ENCODE assay signal across 8 cellular contexts in genomic region chr9:70413427-70413797, GRCh38. TPM values are rescaled to one million over a fixed set of nuclear protein-coding genes. Genes with fewer than 3 reads are reported as not detected.
DNase-seq lines count a peak whose midpoint lies in the region; ATAC-seq and TF ChIP-seq lines count a peak whose summit lies in the region.

No MANE protein-coding gene starts in this region.

- H3K9me3 ChIP-seq in GM23248 (ENCODE audit: low read depth) = no peaks in the 10 kb centered on the region
- H3K9me3 ChIP-seq in left ventricle myocardium inferior (replicated peaks) = no peaks in the 10 kb centered on the region

- H3K36me3 Mint-ChIP-seq in activated naive CD4-positive, alpha-beta T cell treated with anti-CD3 and anti-CD28 coated beads, Interleukin-2, amount 50 U/mL, for 72 hours = peaks cover 11 to 15% of the 10 kb centered on the region in 2 donors

- H3K27ac ChIP-seq in GM23248 (peak overlapping the region; percentile 100), left ventricle myocardium inferior (replicated peaks) (peak overlapping the region; percentile 100)

- H3K79me2 ChIP-seq in GM23248 (ENCODE audit: insufficient read depth) = peaks cover 45% of the 10 kb centered on the region

- peak overlapping the region; percentile 66; the same call in 1 of the 2 replicates for H2AFZ ChIP-seq in GM23248

- peak overlapping the region; percentile 94 for H3K4me2 ChIP-seq in GM23248 (ENCODE audit: unreplicated experiment)

- no peaks in the 10 kb centered on the region for H3K36me3 ChIP-seq in GM23248 (ENCODE audit: low read depth)
- no peaks in the 10 kb centered on the region for H3K36me3 ChIP-seq in left ventricle myocardium inferior

- peaks cover 44% of the 10 kb centered on the region for H3F3A ChIP-seq in GM23248 (ENCODE audit: insufficient read depth)

- no peaks in the 10 kb centered on the region for H3K9me3 Mint-ChIP-seq in activated naive CD4-positive, alpha-beta T cell treated with anti-CD3 and anti-CD28 coated beads, Interleukin-2, amount 50 U/mL, for 72 hours

- H3K27me3 ChIP-seq in GM23248 (replicated peaks; ENCODE audit: insufficient read depth) (no peaks in the 10 kb centered on the region), left ventricle myocardium inferior (ENCODE audit: low read depth) (no peaks in the 10 kb centered on the region)

- H3K4me1 ChIP-seq in GM23248 (ENCODE audit: insufficient read depth) (peaks cover 31% of the 10 kb centered on the region), left ventricle myocardium inferior (peaks cover 82% of the 10 kb centered on the region)

- no peaks in the 10 kb centered on the region for H3K9me2 ChIP-seq in GM23248 (ENCODE audit: insufficient read depth)

- TF ChIP-seq CTCF in left ventricle myocardium inferior (IDR thresholded peaks at IDR 0.05; ENCODE audit: borderline replicate concordance) = no peak

- H3K27ac Mint-ChIP-seq in activated naive CD4-positive, alpha-beta T cell treated with anti-CD3 and anti-CD28 coated beads, Interleukin-2, amount 50 U/mL, for 72 hours = peak overlapping the region; percentile 99 to 100

- peak; percentile 9 to 46 for ATAC-seq in activated naive CD4-positive, alpha-beta T cell treated with anti-CD3 and anti-CD28 coated beads, Interleukin-2, amount 50 U/mL, for 72 hours

- WGBS in GM23248 (ENCODE audit: low coverage in 1 of 2, low lambda C conversion rate in 2 of 2, missing lambda C conversion rate in 2 of 2), 2 experiments = 1 to 2% methylated on average over 11 to 38 of the region's 60 CpGs

- DNase-seq in SIG-M5 treated with dmso at 0.1 percent for 504 hours (lab: John Stamatoyannopoulos, UW; ENCODE audit: unreplicated experiment) = peak; percentile 81
- no peak for DNase-seq in SIG-M5 (lab: John Stamatoyannopoulos, UW)
- peak; percentile 88 for DNase-seq in GM23248
- DNase-seq in Kasumi-1 (lab: John Stamatoyannopoulos, UW) = peak; percentile 75 to 80
- no peak for DNase-seq in activated naive CD4-positive, alpha-beta T cell treated with anti-CD3 and anti-CD28 coated beads, Interleukin-2, amount 50 U/mL, for 72 hours (ENCODE audit: low spot score in 2 of 2)
- peak; percentile 80 for DNase-seq in left ventricle myocardium inferior
- DNase-seq in skeletal muscle cell (ENCODE audit: low read depth) = no peak
- no peak for DNase-seq in H4 (ENCODE audit: low spot score)

- no peaks in the 10 kb centered on the region for H4K20me1 ChIP-seq in GM23248 (ENCODE audit: insufficient read depth)

- intact Hi-C loops in left ventricle myocardium inferior (cut with micrococcal nuclease) = no loop called here

- in situ Hi-C loops in GM23248 (cut with MboI) = loop anchor here (10.0 kb wide), 1 partner anchor 171 kb away; no protein-coding TSS in a partner anchor

- H3K4me3 ChIP-seq in GM23248 = peak overlapping the region; percentile 95
- H3K4me3 ChIP-seq in left ventricle myocardium inferior = peak overlapping the region; percentile 88
- peak overlapping the region; percentile 94 for H3K4me3 ChIP-seq in skeletal muscle cell (ENCODE audit: low read depth, low read length)

- peak overlapping the region; percentile 100 for H3K9ac ChIP-seq in GM23248

RNA-seq across cellular contexts. Expression of gene KLF9, which starts 1.0 kb away (rescaled TPM):
- 14.3 and 14.5 TPM in 2 replicates for total RNA-seq in GM23248 (2014; rRNA removed; shearing (Covaris generic))
- polyA plus RNA-seq in GM23248 (2016; fragmentation: Nextera tagmentation; extraction: Ambion mirVana) = 2.5 and 2.6 TPM in 2 replicates
- total RNA-seq in activated naive CD4-positive, alpha-beta T cell treated with anti-CD3 and anti-CD28 coated beads, Interleukin-2, amount 50 U/mL, for 72 hours = 10 to 100 TPM; 22.6 to 25.1 TPM
- total RNA-seq in left ventricle myocardium inferior = 52.8 TPM
- 15.9 and 17.4 TPM in 2 replicates for total RNA-seq in H4 (2014; rRNA removed; shearing (Covaris generic))

Comparison
In these comparisons a context has a peak if more than half of its experiments do, and no peak if none do; other contexts are left out.
1. DNase-seq: peak in SIG-M5 treated with dmso at 0.1 percent for 504 hours (single experiment), GM23248 (single experiment), Kasumi-1 (2 of 2) and left ventricle myocardium inferior (single experiment); none in SIG-M5 (single experiment), activated naive CD4-positive, alpha-beta T cell treated with anti-CD3 and anti-CD28 coated beads, Interleukin-2, amount 50 U/mL, for 72 hours (0 of 2), skeletal muscle cell (single experiment) and H4 (single experiment).
2. Peak in every context shown above with its lines, with median percentiles within 50 percentile points of each other: H3K4me3 ChIP-seq.